In genomic region chr10:70186571-70186970, GRCh38 we compare ENCODE assay signal across 25 cellular contexts. TPM values are rescaled to one million over a fixed set of nuclear protein-coding genes. Genes with fewer than 3 reads are reported as not detected.
DNase-seq lines count a peak whose midpoint lies in the region; ATAC-seq, FAIRE-seq and TF ChIP-seq lines count a peak whose summit lies in the region.
"Had no signal": no experiment of that assay in that cellular context is flagged by ENCODE, and none has a peak within 500 bp of the region (broad histone marks: within the 10 kb centered on the region; RNA-seq: fewer than 3 reads in every experiment).

No MANE protein-coding gene starts in this region.

- H3K4me1 ChIP-seq in breast epithelium (no peaks in the 10 kb centered on the region), pancreas (no peaks in the 10 kb centered on the region)
- H3K4me1 ChIP-seq: Caco-2 had no signal

- H3K4me3 Mint-ChIP-seq in MCF 10A (ENCODE audit: unreplicated experiment): peak overlapping the region; percentile 17
- H3K4me3 Mint-ChIP-seq: CD4-positive, alpha-beta memory T cell had no signal

- no TSS peak for BruUV-seq in MCF 10A (replicated peaks; lab: Mats Ljungman, UMichigan)

- H3K27me3 ChIP-seq in breast epithelium (no peaks in the 10 kb centered on the region), bronchial epithelial cell (ENCODE audit: control insufficient read depth, insufficient read depth, low read length) (no peaks in the 10 kb centered on the region), pancreas (no peaks in the 10 kb centered on the region)
- H3K27me3 ChIP-seq: BLaER1 treated with 17β-estradiol and CSF1 and Interleukin-3, amounts not matched to agents 10 nM and 100 nM had no signal

- TF ChIP-seq CTCF in MCF 10A (IDR thresholded peaks at IDR 0.05; ENCODE audit: unreplicated experiment): no peak
- no peak for TF ChIP-seq CTCF in breast epithelium (IDR thresholded peaks at IDR 0.05)
- no peak for TF ChIP-seq CTCF in bronchial epithelial cell (IDR thresholded peaks at IDR 0.05; ENCODE audit: insufficient read depth, low read length, severe bottlenecking)
- no peak for TF ChIP-seq CTCF in pancreas (IDR thresholded peaks at IDR 0.05)

- ATAC-seq in pancreas: no peak
- no peak for ATAC-seq in HG03354 (IDR thresholded peaks at IDR 0.05; ENCODE audit: poor library complexity, severe bottlenecking, unreplicated experiment)

- H3K36me3 ChIP-seq in breast epithelium: no peaks in the 10 kb centered on the region
- no peaks in the 10 kb centered on the region for H3K36me3 ChIP-seq in bronchial epithelial cell (ENCODE audit: control insufficient read depth, insufficient read depth, low read length)
- no peaks in the 10 kb centered on the region for H3K36me3 ChIP-seq in pancreas
- H3K36me3 ChIP-seq: BLaER1 treated with 17β-estradiol and CSF1 and Interleukin-3, amounts not matched to agents 10 nM and 100 nM had no signal

- no peak overlapping the region for H3K27ac ChIP-seq in breast epithelium
- H3K27ac ChIP-seq in pancreas: no peak overlapping the region
- H3K27ac ChIP-seq: BLaER1 treated with 17β-estradiol and CSF1 and Interleukin-3, amounts not matched to agents 10 nM and 100 nM had no signal

- CTCF ChIA-PET in MCF 10A (lab: Yijun Ruan, JAX): no interaction called here

- H3K9me3 ChIP-seq in breast epithelium: no peaks in the 10 kb centered on the region
- H3K9me3 ChIP-seq in pancreas: no peaks in the 10 kb centered on the region
- H3K9me3 ChIP-seq: BLaER1 treated with 17β-estradiol and CSF1 and Interleukin-3, amounts not matched to agents 10 nM and 100 nM; Caco-2 had no signal

- intact Hi-C loops in MCF 10A (cut with micrococcal nuclease): no loop called here
- intact Hi-C loops in breast epithelium (cut with DNase I; ENCODE audit: low total_unique reads): no loop called here
- intact Hi-C loops in pancreas (cut with DNase I): no loop called here

- peaks cover 16% of the 10 kb centered on the region for H3K27me3 Mint-ChIP-seq in MCF 10A (ENCODE audit: insufficient read depth, unreplicated experiment)

- no peaks in the 10 kb centered on the region for H3K9me3 Mint-ChIP-seq in MCF 10A (ENCODE audit: unreplicated experiment)
- H3K9me3 Mint-ChIP-seq: CD4-positive, alpha-beta memory T cell had no signal

- WGBS in pancreas, 2 donors: 74 to 78% methylated on average over 3 of the region's 3 CpGs

- peaks cover 22% of the 10 kb centered on the region for H3K4me1 Mint-ChIP-seq in MCF 10A (ENCODE audit: insufficient read depth, unreplicated experiment)
- H3K4me1 Mint-ChIP-seq: CD4-positive, alpha-beta memory T cell had no signal

- no peak overlapping the region for H3K4me3 ChIP-seq in breast epithelium
- H3K4me3 ChIP-seq in bronchial epithelial cell (ENCODE audit: low read depth, low read length): no peak overlapping the region
- H3K4me3 ChIP-seq in pancreas: no peak overlapping the region
- H3K4me3 ChIP-seq: BLaER1 treated with 17β-estradiol and CSF1 and Interleukin-3, amounts not matched to agents 10 nM and 100 nM had no signal

- H3K36me3 Mint-ChIP-seq in MCF 10A (ENCODE audit: insufficient read depth, unreplicated experiment): no peaks in the 10 kb centered on the region
- H3K36me3 Mint-ChIP-seq: CD4-positive, alpha-beta memory T cell had no signal

- peak; percentile 62 for DNase-seq in MCF 10A (ENCODE audit: unreplicated experiment)
- no peak for DNase-seq in breast epithelium (ENCODE audit: low spot score in 2 of 2)
- DNase-seq in bronchial epithelial cell (ENCODE audit: low read depth): peak; percentile 64
- DNase-seq in iris pigment epithelial cell (ENCODE audit: low read depth): peak; percentile 56
- no peak for DNase-seq in middle frontal gyrus (ENCODE audit: extremely low spot score, low spot score)
- DNase-seq in pancreas: no peak
- DNase-seq: 8988T; Caco-2; CD4-positive, alpha-beta memory T cell; DND-41; KG1; MV-4-11; NCI-H1105 treated with DMSO at 0.1 percent for 48 hours; NCI-H2029 treated with DMSO at 0.1 percent for 48 hours; NCI-H2171 treated with DMSO at 0.1 percent for 48 hours; NCI-H446; NCI-H526; Right ventricle myocardium superior; SW 1271 had no signal

- no peak for FAIRE-seq in bronchial epithelial cell (lab: Jason Lieb, UNC)
- no peak for FAIRE-seq in pancreas (lab: Jason Lieb, UNC)
- FAIRE-seq: GM12891, GM19239, H54, RCC 7860 had no signal

- POLR2A ChIA-PET in MCF 10A (lab: Yijun Ruan, JAX): interaction anchor here (0.8 to 3.1 kb wide), 8 partner anchors 9 to 219 kb away, joined by 3 to 31 read pairs (median 4); partner anchors contain the start of genes PPA1, SAR1A and TYSND1

- H3K27ac Mint-ChIP-seq in MCF 10A (ENCODE audit: low read depth, unreplicated experiment): peak overlapping the region; percentile 73
- H3K27ac Mint-ChIP-seq: CD4-positive, alpha-beta memory T cell had no signal

- TF ChIP-seq POLR2A in breast epithelium (IDR thresholded peaks at IDR 0.05): no peak

RNA-seq across cellular contexts. Expression of gene SAR1A, which starts 16.3 kb away (rescaled TPM):
- 132 and 152 TPM in 2 replicates for total RNA-seq in MCF 10A (2022)
- 10 to 100 TPM; 87.5 to 95.4 (median 95.4) TPM for total RNA-seq in breast epithelium
- 129 and 143 TPM in 2 replicates for total RNA-seq in bronchial epithelial cell
- total RNA-seq in pancreas: 10 to 100 TPM; 28.0 to 60.5 (median 42.7) TPM
- polyA plus RNA-seq in pancreas: 10 to 100 TPM; 13.2 to 30.4 TPM

RNA-seq across cellular contexts. Expression of gene TYSND1, which starts 40.1 kb away (rescaled TPM):
- total RNA-seq in MCF 10A (2022) (14.6 and 16.5 TPM in 2 replicates), breast epithelium (10 to 100 TPM; 12.5 to 19.9 (median 19.7) TPM), bronchial epithelial cell (32.1 and 33.5 TPM in 2 replicates), pancreas (1 to 10 TPM; 6.7 to 8.6 (median 7.7) TPM)
- polyA plus RNA-seq in pancreas: 1 to 10 TPM; 8.2 to 9.5 TPM

RNA-seq across cellular contexts. Expression of gene PPA1, which starts 46.7 kb away (rescaled TPM):
- 221 and 293 TPM in 2 replicates for total RNA-seq in MCF 10A (2022)
- total RNA-seq in breast epithelium: 100 to 1,000 TPM in 2 of 3 donors, 10 to 100 TPM in 1; 86.9 to 174 (median 164) TPM
- 196 and 350 TPM in 2 replicates for total RNA-seq in bronchial epithelial cell
- 100 to 1,000 TPM in 3 of 6 donors, 10 to 100 TPM in 3; 83.5 to 122 (median 102) TPM for total RNA-seq in pancreas
- 100 to 1,000 TPM in 1 of 2 donors, 10 to 100 TPM in 1; 86.0 to 108 TPM for polyA plus RNA-seq in pancreas

RNA-seq across cellular contexts. Expression of gene AIFM2, which starts 53.9 kb away (rescaled TPM):
- total RNA-seq in MCF 10A (2022) (19.2 and 21.9 TPM in 2 replicates), breast epithelium (10 to 100 TPM; 14.3 to 42.1 (median 33.1) TPM), bronchial epithelial cell (14.7 and 26.6 TPM in 2 replicates), pancreas (1 to 10 TPM; 2.0 to 5.0 (median 3.0) TPM)
- polyA plus RNA-seq in pancreas: 1 to 10 TPM; 3.8 to 4.8 TPM

Comparison
In these comparisons a context has a peak if more than half of its experiments do, and no peak if none do; other contexts are left out.
1. DNase-seq: peak in MCF 10A (single experiment), bronchial epithelial cell (single experiment) and iris pigment epithelial cell (single experiment); none in breast epithelium (0 of 2), middle frontal gyrus (single experiment) and pancreas (0 of 6).